ENCODE assay signal across 8 cellular contexts in genomic region chr16:25257956-25258855, GRCh38. TPM values are rescaled to one million over a fixed set of nuclear protein-coding genes. Genes with fewer than 3 reads are reported as not detected.
A peak's percentile ranks its signal among the peaks of the same experiment; 100 is the strongest.
DNase-seq lines count a peak whose midpoint lies in the region; ATAC-seq and TF ChIP-seq lines count a peak whose summit lies in the region.

No MANE protein-coding gene starts in this region.

- peak in 1 of 4 donors; percentile 26 for TF ChIP-seq POLR2A in upper lobe of left lung (IDR thresholded peaks at IDR 0.05)

- TF ChIP-seq CTCF in GM10248 (IDR thresholded peaks at IDR 0.05; ENCODE audit: control extremely low read depth, extremely low read depth, low read depth, missing control alignments) = no peak
- no peak for TF ChIP-seq CTCF in HFFc6 (IDR thresholded peaks at IDR 0.05)
- TF ChIP-seq CTCF in upper lobe of left lung (IDR thresholded peaks at IDR 0.05) = peak in 3 of 6 experiments; percentile 7 to 45 (median 20)

- peaks cover 46% of the 10 kb centered on the region for H3K4me1 Mint-ChIP-seq in HFFc6 (ENCODE audit: low read depth)
- peaks cover 45% of the 10 kb centered on the region for H3K4me1 Mint-ChIP-seq in activated naive CD8-positive, alpha-beta T cell treated with anti-CD3 and anti-CD28 coated beads, Interleukin-2, amount 10 ng/mL, durations not matched to agents 7 days and 5 days

- no peaks in the 10 kb centered on the region for H3K9me3 ChIP-seq in upper lobe of left lung

- TF ChIP-seq EP300 in upper lobe of left lung (IDR thresholded peaks at IDR 0.05) = no peak

- WGBS in upper lobe of left lung, 2 donors = 4 to 17% methylated on average over 13 to 27 of the region's 57 CpGs

- CTCF ChIA-PET in GM10248 (lab: Yijun Ruan, JAX) = interaction anchor here (0.8 to 1.5 kb wide), 3 partner anchors 18 to 32 kb away, joined by 4 to 6 read pairs (median 5); no protein-coding TSS in a partner anchor

- H3K4me3 Mint-ChIP-seq in HFFc6 = peak overlapping the region; percentile 89
- H3K4me3 Mint-ChIP-seq in activated naive CD8-positive, alpha-beta T cell treated with anti-CD3 and anti-CD28 coated beads, Interleukin-2, amount 10 ng/mL, durations not matched to agents 7 days and 5 days = peak overlapping the region; percentile 93

- no peaks in the 10 kb centered on the region for H3K9me3 Mint-ChIP-seq in HFFc6
- no peaks in the 10 kb centered on the region for H3K9me3 Mint-ChIP-seq in activated naive CD8-positive, alpha-beta T cell treated with anti-CD3 and anti-CD28 coated beads, Interleukin-2, amount 10 ng/mL, durations not matched to agents 7 days and 5 days

- DNase-seq in GM10248 (ENCODE audit: extremely low spot score) (peak; percentile 75), HFFc6 (peak; percentile 83), NAMALWA (ENCODE audit: low spot score) (peak; percentile 87), cardiac septum (ENCODE audit: low spot score) (peak; percentile 88), pons (ENCODE audit: low spot score) (peak; percentile 54), upper lobe of left lung (peak in 1 of 2 donors; percentile 85)
- peak; percentile 86 for DNase-seq in activated naive CD8-positive, alpha-beta T cell treated with anti-CD3 and anti-CD28 coated beads, Interleukin-2, amount 10 ng/mL, durations not matched to agents 7 days and 5 days

- ATAC-seq in SK-N-SH treated with all-trans-retinoic acid at 6 μM for 48 hours (peak; percentile 44), upper lobe of left lung (ENCODE audit: low FRiP score in 2 of 2) (peak; percentile 72 to 78)
- peak; percentile 58 for ATAC-seq in activated naive CD8-positive, alpha-beta T cell treated with anti-CD3 and anti-CD28 coated beads, Interleukin-2, amount 10 ng/mL, durations not matched to agents 7 days and 5 days (ENCODE audit: low read depth)

- peak overlapping the region; percentile 96 for H3K27ac Mint-ChIP-seq in HFFc6
- peak overlapping the region; percentile 96 for H3K27ac Mint-ChIP-seq in activated naive CD8-positive, alpha-beta T cell treated with anti-CD3 and anti-CD28 coated beads, Interleukin-2, amount 10 ng/mL, durations not matched to agents 7 days and 5 days

- peaks cover 0 to 24% (median 9%) of the 10 kb centered on the region in 4 donors for H3K36me3 ChIP-seq in upper lobe of left lung

- H3K36me3 Mint-ChIP-seq in HFFc6 (ENCODE audit: low read depth) = 0 out of 2 replicates have a peak, but pooled peaks cover 3% of the 10 kb centered on the region
- H3K36me3 Mint-ChIP-seq in activated naive CD8-positive, alpha-beta T cell treated with anti-CD3 and anti-CD28 coated beads, Interleukin-2, amount 10 ng/mL, durations not matched to agents 7 days and 5 days = peaks cover 14% of the 10 kb centered on the region

- H3K4me3 ChIP-seq in upper lobe of left lung = peak overlapping the region; percentile 45 to 85 (median 70)

- H3K27me3 Mint-ChIP-seq in HFFc6 (ENCODE audit: insufficient read depth) = peaks cover 4% of the 10 kb centered on the region
- no peaks in the 10 kb centered on the region for H3K27me3 Mint-ChIP-seq in activated naive CD8-positive, alpha-beta T cell treated with anti-CD3 and anti-CD28 coated beads, Interleukin-2, amount 10 ng/mL, durations not matched to agents 7 days and 5 days

- intact Hi-C loops in cardiac septum (cut with DNase I) = loop anchor here (5.0 kb wide), 1 partner anchor 146 kb away; the partner anchor contains the start of gene LCMT1

- peaks cover 16 to 28% (median 26%) of the 10 kb centered on the region in 4 donors for H3K4me1 ChIP-seq in upper lobe of left lung

- peak overlapping the region; percentile 98 to 99 (median 98) for H3K27ac ChIP-seq in upper lobe of left lung

- H3K27me3 ChIP-seq in upper lobe of left lung = no peaks in the 10 kb centered on the region

- POLR2A ChIA-PET in GM10248 (lab: Yijun Ruan, JAX) = interaction anchor here (0.6 kb wide), 1 partner anchor 1941 kb away, joined by 3 read pairs; no protein-coding TSS in a partner anchor
- POLR2A ChIA-PET in activated naive CD8-positive, alpha-beta T cell treated with anti-CD3 and anti-CD28 coated beads, Interleukin-2, amount 10 ng/mL, durations not matched to agents 7 days and 5 days (lab: Charles Lee) = interaction anchor here (0.5 to 1.2 kb wide), 3 partner anchors 10 to 210 kb away, joined by 3 to 7 read pairs (median 5); no protein-coding TSS in a partner anchor

TF ChIP-seq in SK-N-SH treated with all-trans-retinoic acid at 6 μM for 48 hours, 23 proteins besides CTCF, POLR2A, EP300 and RAD21 (continues in another document):
- no peak for TF ChIP-seq CREB5 (CRISPR knock-in tag; IDR thresholded peaks at IDR 0.05; ENCODE audit: low read depth)
- no peak for TF ChIP-seq ZC3H10 (CRISPR knock-in tag; IDR thresholded peaks at IDR 0.05)
- TF ChIP-seq CSRNP3 (CRISPR knock-in tag; IDR thresholded peaks at IDR 0.05) = no peak
- TF ChIP-seq ZFP30 (CRISPR knock-in tag; IDR thresholded peaks at IDR 0.05) = no peak
- TF ChIP-seq TCF4 (CRISPR knock-in tag; IDR thresholded peaks at IDR 0.05; ENCODE audit: borderline replicate concordance) = peak; percentile 31; the same call in 1 of the 2 replicates
- TF ChIP-seq PPARA (CRISPR knock-in tag; IDR thresholded peaks at IDR 0.05; ENCODE audit: borderline replicate concordance) = no peak
- TF ChIP-seq POU6F1 (CRISPR knock-in tag; IDR thresholded peaks at IDR 0.05; ENCODE audit: borderline replicate concordance, low read depth) = no peak
- no peak for TF ChIP-seq ZNF8 (CRISPR knock-in tag; IDR thresholded peaks at IDR 0.05)
- no peak for TF ChIP-seq OSR1 (CRISPR knock-in tag; IDR thresholded peaks at IDR 0.05)
- no peak for TF ChIP-seq ISL1 (CRISPR knock-in tag; IDR thresholded peaks at IDR 0.05)
- peak; percentile 41; the same call in 1 of the 2 replicates for TF ChIP-seq ZNF565 (CRISPR knock-in tag; conservative IDR thresholded peaks at IDR 0.05; ENCODE audit: low read depth)
- TF ChIP-seq TOX (CRISPR knock-in tag; IDR thresholded peaks at IDR 0.05; ENCODE audit: borderline replicate concordance) = no peak

RNA-seq across cellular contexts. Expression of gene ZKSCAN2, which starts 0.6 kb away (rescaled TPM):
- 1 to 10 TPM; 4.0 to 4.8 (median 4.2) TPM for total RNA-seq in HFFc6 (2021; fragmentation: NEBNext Ultra II Directional; extraction: Animal tissue kit (Norgen Biotek cat#: 25700))
- total RNA-seq in activated naive CD8-positive, alpha-beta T cell treated with anti-CD3 and anti-CD28 coated beads, Interleukin-2, amount 10 ng/mL, durations not matched to agents 7 days and 5 days = 1 to 10 TPM; 4.3 to 5.5 TPM
- 5.1 TPM for total RNA-seq in cardiac septum
- 1 to 10 TPM in 5 of 6 donors, under 1 TPM in 1; 0.67 to 6.8 (median 4.5) TPM for total RNA-seq in upper lobe of left lung

RNA-seq across cellular contexts. Expression of gene AQP8, which starts 41.5 kb away (rescaled TPM):
- total RNA-seq in HFFc6 (2021; fragmentation: NEBNext Ultra II Directional; extraction: Animal tissue kit (Norgen Biotek cat#: 25700)) = not detected
- not detected for total RNA-seq in activated naive CD8-positive, alpha-beta T cell treated with anti-CD3 and anti-CD28 coated beads, Interleukin-2, amount 10 ng/mL, durations not matched to agents 7 days and 5 days
- total RNA-seq in cardiac septum = not detected
- under 1 TPM in 2 of 6 donors, not detected in 4; 0.20 to 0.61 TPM for total RNA-seq in upper lobe of left lung
